ENCODE assay signal across 16 cellular contexts in genomic region chr1:54151013-54151412, GRCh38. TPM values are rescaled to one million over a fixed set of nuclear protein-coding genes. Genes with fewer than 3 reads are reported as not detected.
DNase-seq lines count a peak whose midpoint lies in the region; ATAC-seq, FAIRE-seq and TF ChIP-seq lines count a peak whose summit lies in the region.
"Had no signal": no experiment of that assay in that cellular context is flagged by ENCODE, and none has a peak within 500 bp of the region (broad histone marks: within the 10 kb centered on the region; RNA-seq: fewer than 3 reads in every experiment).

No MANE protein-coding gene starts in this region.

- no peak overlapping the region for H4K91ac ChIP-seq in H1 (replicated peaks; ENCODE audit: insufficient read length, low read length)

- H4K5ac ChIP-seq in H1 (ENCODE audit: insufficient read length, low read depth, low read length), result no peak overlapping the region

- CTCF ChIA-PET in H1 (lab: Charles Lee; ENCODE audit: partially characterized antibody), result interaction anchor here (1.0 to 2.0 kb wide), 3 partner anchors 12 to 30 kb away, joined by 3 to 6 read pairs (median 3); no protein-coding TSS in a partner anchor
- CTCF ChIA-PET in activated CD4-positive, alpha-beta T cell treated with anti-CD3 and anti-CD28 coated beads, Interleukin-2, amount 10 ng/mL, durations not matched to agents 7 days and 5 days (lab: Charles Lee), result no interaction called here

- no peaks in the 10 kb centered on the region for H3K9me3 Mint-ChIP-seq in neural progenitor cell
- no peaks in the 10 kb centered on the region for H3K9me3 Mint-ChIP-seq in activated CD4-positive, alpha-beta T cell treated with anti-CD3 and anti-CD28 coated beads, Interleukin-2, amount 10 ng/mL, durations not matched to agents 7 days and 5 days

- H2BK15ac ChIP-seq in H1 (ENCODE audit: low read length), result no peak overlapping the region

- H3K36me3 Mint-ChIP-seq in neural progenitor cell, result no peaks in the 10 kb centered on the region
- no peaks in the 10 kb centered on the region for H3K36me3 Mint-ChIP-seq in activated CD4-positive, alpha-beta T cell treated with anti-CD3 and anti-CD28 coated beads, Interleukin-2, amount 10 ng/mL, durations not matched to agents 7 days and 5 days (ENCODE audit: low read depth)
- H3K36me3 Mint-ChIP-seq: CD4-positive, CD25-positive, alpha-beta regulatory T cell had no signal

- ATAC-seq in Right ventricle myocardium inferior, result no peak
- no peak for ATAC-seq in left ventricle myocardium superior
- no peak for ATAC-seq in GM21526 (IDR thresholded peaks at IDR 0.05; ENCODE audit: low FRiP score, unreplicated experiment)
- ATAC-seq: HCT116 had no signal

- intact Hi-C loops in Right ventricle myocardium inferior (cut with DNase I), result no loop called here
- intact Hi-C loops in left ventricle myocardium superior (cut with micrococcal nuclease), result no loop called here

- H3K4me3 Mint-ChIP-seq in neural progenitor cell, result no peak overlapping the region
- no peak overlapping the region for H3K4me3 Mint-ChIP-seq in activated CD4-positive, alpha-beta T cell treated with anti-CD3 and anti-CD28 coated beads, Interleukin-2, amount 10 ng/mL, durations not matched to agents 7 days and 5 days

- H2AFZ ChIP-seq in H1 (ENCODE audit: low read length) (no peak overlapping the region), neural progenitor cell (replicated peaks) (no peak overlapping the region)

- H3K4ac ChIP-seq in H1 (replicated peaks; ENCODE audit: insufficient read length, low read depth, low read length), result no peak overlapping the region

- TF ChIP-seq CTCF in H1 (IDR thresholded peaks at IDR 0.05; ENCODE audit: control extremely low read depth in 1 of 3, insufficient read depth in 1 of 3, low read depth in 1 of 3, low read length in 3 of 3) (no peak), neural progenitor cell (IDR thresholded peaks at IDR 0.05) (no peak)

- no peak overlapping the region for H3K4me3 ChIP-seq in H1 (ENCODE audit: extremely low read depth in 1 of 4, insufficient read depth in 2 of 4, low read depth in 3 of 4, low read length in 4 of 4)
- no peak overlapping the region for H3K4me3 ChIP-seq in neural progenitor cell
- H3K4me3 ChIP-seq: BLaER1 treated with 17β-estradiol and CSF1 and Interleukin-3, amounts not matched to agents 10 nM and 100 nM had no signal

- no peak overlapping the region for H2BK120ac ChIP-seq in H1 (replicated peaks; ENCODE audit: low read depth, low read length)

- H3K9ac ChIP-seq in H1 (replicated peaks in 1 of 4; ENCODE audit: extremely low read depth in 1 of 4, low read depth in 3 of 4, low read length in 3 of 4) (no peak overlapping the region), neural progenitor cell (no peak overlapping the region)
- H3K9ac ChIP-seq: BLaER1 treated with 17β-estradiol and CSF1 and Interleukin-3, amounts not matched to agents 10 nM and 100 nM had no signal

- WGBS in H1 (ENCODE audit: extremely low coverage in 1 of 2, insufficient coverage in 1 of 2, insufficient read length in 1 of 2, insufficient replicate concordance in 2 of 2, low coverage in 1 of 2, low lambda C conversion rate in 2 of 2, missing lambda C conversion rate in 1 of 2), 2 experiments, result 97% methylated on average over 5 of the region's 5 CpGs; no CpG with 5 or more reads in 1 of the 2 experiments

- H3K4me2 ChIP-seq in H1 (ENCODE audit: insufficient read depth in 1 of 2, low read depth in 2 of 2, low read length in 2 of 2) (no peak overlapping the region), neural progenitor cell (no peak overlapping the region)
- H3K4me2 ChIP-seq: BLaER1 treated with 17β-estradiol and CSF1 and Interleukin-3, amounts not matched to agents 10 nM and 100 nM had no signal

- DNase-seq in Right ventricle myocardium inferior (ENCODE audit: missing footprints) (peak; percentile 15), left ventricle myocardium superior (no peak), H1 (ENCODE audit: low read depth in 1 of 2, low spot score in 2 of 2) (no peak), neural progenitor cell (ENCODE audit: low spot score) (no peak), NCI-H510A treated with DMSO at 0.1 percent for 48 hours (lab: John Stamatoyannopoulos, UW) (no peak)
- DNase-seq in activated CD4-positive, alpha-beta T cell treated with anti-CD3 and anti-CD28 coated beads, Interleukin-2, amount 10 ng/mL, durations not matched to agents 7 days and 5 days, result no peak
- DNase-seq: ACHN; CD4-positive, CD25-positive, alpha-beta regulatory T cell; DMS53; GF-D8 had no signal

- no peak for TF ChIP-seq RAD21 in H1 (IDR thresholded peaks at IDR 0.05 in 1 of 2, conservative IDR thresholded peaks at IDR 0.05 in 1 of 2; ENCODE audit: low read depth in 2 of 2, low read length in 2 of 2)

- H3K79me2 ChIP-seq in H1 (ENCODE audit: control insufficient read depth in 1 of 2, insufficient read depth in 2 of 2, low read length in 2 of 2), result no peaks in the 10 kb centered on the region
- no peaks in the 10 kb centered on the region for H3K79me2 ChIP-seq in neural progenitor cell (ENCODE audit: low read depth)

- H2BK5ac ChIP-seq in H1 (ENCODE audit: low read depth, low read length), result no peak overlapping the region

- no peak overlapping the region for H3K18ac ChIP-seq in H1 (ENCODE audit: extremely low read depth, low read length)

- no peaks in the 10 kb centered on the region; the same call in 1 of the 2 replicates for H3K79me1 ChIP-seq in H1 (ENCODE audit: low read depth, low read length)

- H3K56ac ChIP-seq in H1 (replicated peaks; ENCODE audit: insufficient read length, low read depth, low read length), result no peak overlapping the region

- H4K20me1 ChIP-seq in H1 (replicated peaks in 1 of 2; ENCODE audit: control insufficient read depth in 1 of 2, insufficient read depth in 2 of 2, low read length in 2 of 2), result no peaks in the 10 kb centered on the region
- no peaks in the 10 kb centered on the region for H4K20me1 ChIP-seq in neural progenitor cell (ENCODE audit: low read depth)
- H4K20me1 ChIP-seq: BLaER1 treated with 17β-estradiol and CSF1 and Interleukin-3, amounts not matched to agents 10 nM and 100 nM had no signal

- FAIRE-seq in H1 (lab: Jason Lieb, UNC), result no peak
- FAIRE-seq: H54 had no signal

- H3K36me3 ChIP-seq in H1 (ENCODE audit: control insufficient read depth in 2 of 4, insufficient read depth in 4 of 4, low read length in 3 of 4), result no peaks in the 10 kb centered on the region
- no peaks in the 10 kb centered on the region for H3K36me3 ChIP-seq in neural progenitor cell
- H3K36me3 ChIP-seq: BLaER1 treated with 17β-estradiol and CSF1 and Interleukin-3, amounts not matched to agents 10 nM and 100 nM had no signal

- no peak overlapping the region for H3K14ac ChIP-seq in H1 (ENCODE audit: insufficient read length)

- H3K4me1 Mint-ChIP-seq in neural progenitor cell, result peaks cover 19% of the 10 kb centered on the region
- H3K4me1 Mint-ChIP-seq in activated CD4-positive, alpha-beta T cell treated with anti-CD3 and anti-CD28 coated beads, Interleukin-2, amount 10 ng/mL, durations not matched to agents 7 days and 5 days, result peaks cover 6% of the 10 kb centered on the region
- H3K4me1 Mint-ChIP-seq: CD4-positive, CD25-positive, alpha-beta regulatory T cell had no signal

- no peak overlapping the region for H2BK20ac ChIP-seq in H1 (ENCODE audit: low read length)

- POLR2A ChIA-PET in H1 (lab: Charles Lee; ENCODE audit: partially characterized antibody), result no interaction called here
- POLR2A ChIA-PET in activated CD4-positive, alpha-beta T cell treated with anti-CD3 and anti-CD28 coated beads, Interleukin-2, amount 10 ng/mL, durations not matched to agents 7 days and 5 days (lab: Charles Lee), result no interaction called here

- peaks cover 5% of the 10 kb centered on the region for H3F3A ChIP-seq in neural progenitor cell (ENCODE audit: low read depth)

- H3K27me3 Mint-ChIP-seq in neural progenitor cell (ENCODE audit: insufficient read depth, low read depth), result peaks cover 5% of the 10 kb centered on the region
- no peaks in the 10 kb centered on the region for H3K27me3 Mint-ChIP-seq in activated CD4-positive, alpha-beta T cell treated with anti-CD3 and anti-CD28 coated beads, Interleukin-2, amount 10 ng/mL, durations not matched to agents 7 days and 5 days

- H3K23me2 ChIP-seq in H1 (ENCODE audit: low read depth, low read length), result no peaks in the 10 kb centered on the region; the same call in 1 of the 2 replicates

- no peak for TF ChIP-seq EP300 in H1 (IDR thresholded peaks at IDR 0.05; ENCODE audit: borderline replicate concordance in 1 of 2, low read depth in 2 of 2, low read length in 2 of 2)

- H3K9me3 ChIP-seq in H1 (ENCODE audit: insufficient read depth in 2 of 2, low read depth in 1 of 2, low read length in 1 of 2) (no peaks in the 10 kb centered on the region), neural progenitor cell (ENCODE audit: low read depth) (no peaks in the 10 kb centered on the region)
- H3K9me3 ChIP-seq: BLaER1 treated with 17β-estradiol and CSF1 and Interleukin-3, amounts not matched to agents 10 nM and 100 nM had no signal

- no peak overlapping the region; the same call in 1 of the 2 replicates for H4K8ac ChIP-seq in H1 (ENCODE audit: extremely low read depth, insufficient read depth, low read length)

- no peak for TF ChIP-seq POLR2A in H1 (IDR thresholded peaks at IDR 0.05; ENCODE audit: control extremely low read depth in 1 of 2, low read depth in 2 of 2, low read length in 2 of 2)

- peak overlapping the region; percentile 62 for H3K27ac Mint-ChIP-seq in neural progenitor cell
- H3K27ac Mint-ChIP-seq in activated CD4-positive, alpha-beta T cell treated with anti-CD3 and anti-CD28 coated beads, Interleukin-2, amount 10 ng/mL, durations not matched to agents 7 days and 5 days, result no peak overlapping the region
- H3K27ac Mint-ChIP-seq: CD4-positive, CD25-positive, alpha-beta regulatory T cell had no signal

- 0 out of 2 replicates have a peak overlapping the region, but pooled peaks have one; percentile 43 for H2BK12ac ChIP-seq in H1 (ENCODE audit: low read depth, low read length)

- H3K27me3 ChIP-seq in H1 (replicated peaks in 1 of 4; ENCODE audit: control insufficient read depth in 3 of 4, extremely low read depth in 1 of 4, insufficient read depth in 3 of 4, low read length in 3 of 4) (no peaks in the 10 kb centered on the region), neural progenitor cell (no peaks in the 10 kb centered on the region)
- H3K27me3 ChIP-seq: BLaER1 treated with 17β-estradiol and CSF1 and Interleukin-3, amounts not matched to agents 10 nM and 100 nM had no signal

- H3K27ac ChIP-seq in H1 (ENCODE audit: low read depth, low read length), result no peak overlapping the region
- no peak overlapping the region for H3K27ac ChIP-seq in neural progenitor cell
- H3K27ac ChIP-seq: BLaER1 treated with 17β-estradiol and CSF1 and Interleukin-3, amounts not matched to agents 10 nM and 100 nM; HL-60 had no signal

- no peak overlapping the region for H2AK5ac ChIP-seq in H1 (ENCODE audit: low read depth, low read length)

- H3K23ac ChIP-seq in H1 (ENCODE audit: insufficient read length), result no peak overlapping the region

- no peaks in the 10 kb centered on the region; a peak in 2 of 7 replicates for H3K4me1 ChIP-seq in H1 (replicated peaks in 1 of 4; ENCODE audit: control insufficient read depth in 3 of 4, insufficient read depth in 4 of 4, low read length in 3 of 4)
- H3K4me1 ChIP-seq in neural progenitor cell, result peaks cover 10% of the 10 kb centered on the region

RNA-seq across cellular contexts. Expression of gene CDCP2, which starts 1.8 kb away (rescaled TPM):
- not detected for total RNA-seq in Right ventricle myocardium inferior
- total RNA-seq in left ventricle myocardium superior, result not detected
- total RNA-seq in H1 (2021; fragmentation: NEBNext Ultra II Directional; extraction: Animal tissue kit (Norgen Biotek cat#: 25700)), result not detected in 2 replicates
- not detected in 2 replicates for polyA plus RNA-seq in H1 (2011; rRNA removed)
- polyA plus RNA-seq in H1 (2011; cell fraction: cytosol; rRNA removed), result not detected
- polyA plus RNA-seq in H1 (2011; cell fraction: nucleus; rRNA removed), result 0.04 TPM
- polyA plus RNA-seq in H1 (2012, experiment 1 of 2), result not detected in 4 replicates
- not detected for polyA plus RNA-seq in H1 (2012, experiment 2 of 2)
- not detected for polyA plus RNA-seq in H1 (2013, experiment 1 of 2)
- polyA plus RNA-seq in H1 (2013, experiment 2 of 2), result not detected
- polyA minus RNA-seq in H1 (2011; rRNA and poly(A)+ RNA removed), result 0.19 TPM in 1 of 2 replicates, not detected in the other
- polyA minus RNA-seq in H1 (2011; cell fraction: cytosol; rRNA and poly(A)+ RNA removed), result not detected
- polyA minus RNA-seq in H1 (2011; cell fraction: nucleus; rRNA and poly(A)+ RNA removed), result not detected
- 0.15 TPM in 1 of 2 replicates, not detected in the other for total RNA-seq in neural progenitor cell (ENCODE audit: low replicate concordance)
- total RNA-seq in activated CD4-positive, alpha-beta T cell treated with anti-CD3 and anti-CD28 coated beads, Interleukin-2, amount 10 ng/mL, durations not matched to agents 7 days and 5 days, result not detected
- total RNA-seq: A172 had no signal
- polyA plus RNA-seq: CD4-positive, CD25-positive, alpha-beta regulatory T cell had no signal

RNA-seq across cellular contexts. Expression of gene CYB5RL, which starts 48.8 kb away (rescaled TPM):
- 3.9 TPM for total RNA-seq in Right ventricle myocardium inferior
- 5.9 TPM for total RNA-seq in left ventricle myocardium superior
- 14.1 and 15.1 TPM in 2 replicates for total RNA-seq in H1 (2021; fragmentation: NEBNext Ultra II Directional; extraction: Animal tissue kit (Norgen Biotek cat#: 25700))
- 13.2 and 14.8 TPM in 2 replicates for polyA plus RNA-seq in H1 (2011; rRNA removed)
- 15.9 TPM for polyA plus RNA-seq in H1 (2011; cell fraction: cytosol; rRNA removed)
- 17.3 TPM for polyA plus RNA-seq in H1 (2011; cell fraction: nucleus; rRNA removed)
- polyA plus RNA-seq in H1 (2012, experiment 1 of 2), result 10.0 to 12.0 TPM (median 10.7 TPM) in 4 replicates
- polyA plus RNA-seq in H1 (2012, experiment 2 of 2), result 7.0 TPM
- polyA plus RNA-seq in H1 (2013, experiment 1 of 2), result 8.2 TPM
- 8.5 TPM for polyA plus RNA-seq in H1 (2013, experiment 2 of 2)
- 18.8 and 22.4 TPM in 2 replicates for polyA minus RNA-seq in H1 (2011; rRNA and poly(A)+ RNA removed)
- polyA minus RNA-seq in H1 (2011; cell fraction: cytosol; rRNA and poly(A)+ RNA removed), result 5.1 TPM
- polyA minus RNA-seq in H1 (2011; cell fraction: nucleus; rRNA and poly(A)+ RNA removed), result 14.9 TPM
- total RNA-seq in neural progenitor cell (ENCODE audit: low replicate concordance), result 6.4 and 9.0 TPM in 2 replicates
- total RNA-seq in activated CD4-positive, alpha-beta T cell treated with anti-CD3 and anti-CD28 coated beads, Interleukin-2, amount 10 ng/mL, durations not matched to agents 7 days and 5 days, result 10 to 100 TPM; 10.8 to 13.4 TPM

RNA-seq across cellular contexts. Expression of gene MRPL37, which starts 49.0 kb away (rescaled TPM):
- total RNA-seq in Right ventricle myocardium inferior, result 85.2 TPM
- total RNA-seq in left ventricle myocardium superior, result 81.2 TPM
- 126 and 129 TPM in 2 replicates for total RNA-seq in H1 (2021; fragmentation: NEBNext Ultra II Directional; extraction: Animal tissue kit (Norgen Biotek cat#: 25700))
- polyA plus RNA-seq in H1 (2011; rRNA removed), result 45.5 and 66.6 TPM in 2 replicates
- polyA plus RNA-seq in H1 (2011; cell fraction: cytosol; rRNA removed), result 50.6 TPM
- 44.3 TPM for polyA plus RNA-seq in H1 (2011; cell fraction: nucleus; rRNA removed)
- 139 to 155 TPM (median 151 TPM) in 4 replicates for polyA plus RNA-seq in H1 (2012, experiment 1 of 2)
- 260 TPM for polyA plus RNA-seq in H1 (2012, experiment 2 of 2)
- polyA plus RNA-seq in H1 (2013, experiment 1 of 2), result 113 TPM
- polyA plus RNA-seq in H1 (2013, experiment 2 of 2), result 115 TPM
- polyA minus RNA-seq in H1 (2011; rRNA and poly(A)+ RNA removed), result 36.0 and 42.4 TPM in 2 replicates
- polyA minus RNA-seq in H1 (2011; cell fraction: cytosol; rRNA and poly(A)+ RNA removed), result 23.6 TPM
- polyA minus RNA-seq in H1 (2011; cell fraction: nucleus; rRNA and poly(A)+ RNA removed), result 26.2 TPM
- 60.4 and 93.4 TPM in 2 replicates for total RNA-seq in neural progenitor cell (ENCODE audit: low replicate concordance)
- total RNA-seq in activated CD4-positive, alpha-beta T cell treated with anti-CD3 and anti-CD28 coated beads, Interleukin-2, amount 10 ng/mL, durations not matched to agents 7 days and 5 days, result 10 to 100 TPM; 93.8 to 95.2 TPM
